31 cellular contexts compared by ENCODE assay signal in the genomic region with DNA sequence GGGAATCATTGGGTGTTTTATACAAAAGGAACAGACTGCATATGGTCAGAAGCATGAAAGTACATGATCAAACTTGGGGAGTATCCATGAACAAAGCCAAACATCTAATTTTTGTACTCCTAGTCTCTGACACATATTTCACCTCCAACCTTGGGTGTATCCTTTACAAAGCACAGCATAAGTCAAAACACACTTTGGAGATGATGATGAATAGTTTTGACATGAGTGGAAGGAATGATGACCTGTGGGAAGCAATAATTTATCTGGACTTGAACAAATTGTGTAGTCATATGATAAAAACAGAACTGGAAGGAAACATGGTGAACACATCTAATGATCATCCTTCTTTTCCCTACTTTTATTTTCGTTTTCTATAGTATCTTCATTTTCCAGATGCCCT.
DNase-seq lines count a peak whose midpoint lies in the region; FAIRE-seq and TF ChIP-seq lines count a peak whose summit lies in the region.
"Had no signal": no experiment of that assay in that cellular context is flagged by ENCODE, and none has a peak within 500 bp of the region (broad histone marks: within the 10 kb centered on the region; RNA-seq: fewer than 3 reads in every experiment).

No MANE protein-coding gene starts in this region.

- no peaks in the 10 kb centered on the region for H3K36me3 ChIP-seq in smooth muscle cell (ENCODE audit: low read depth)
- H3K36me3 ChIP-seq: heart right ventricle, MG63, vagina had no signal

- H3K27ac ChIP-seq in substantia nigra (ENCODE audit: low read depth, low read length, poor library complexity, severe bottlenecking) (no peak overlapping the region), smooth muscle cell (ENCODE audit: low read depth) (no peak overlapping the region)
- H3K27ac ChIP-seq: heart right ventricle, psoas muscle, vagina had no signal

- no peak overlapping the region for H2AFZ ChIP-seq in smooth muscle cell (ENCODE audit: low read depth)

- no peaks in the 10 kb centered on the region for H3F3A ChIP-seq in smooth muscle cell (ENCODE audit: low read depth)

- H3K79me2 ChIP-seq in smooth muscle cell (ENCODE audit: low read depth) = no peaks in the 10 kb centered on the region

- H3K4me1 ChIP-seq in smooth muscle cell (ENCODE audit: low read depth) = no peaks in the 10 kb centered on the region
- H3K4me1 ChIP-seq: psoas muscle, vagina had no signal

- DNase-seq in AG10803 (ENCODE audit: low read depth) (peak; percentile 1), NCI-H226 (peak; percentile 53), dermis blood vessel endothelial cell (peak; percentile 12), left kidney (ENCODE audit: low read depth, low spot score) (peak; percentile 2), substantia nigra (lab: John Stamatoyannopoulos, UW) (no peak), NCI-H748 treated with DMSO at 0.1 percent for 48 hours (lab: John Stamatoyannopoulos, UW) (no peak), smooth muscle cell (lab: John Stamatoyannopoulos, UW; ENCODE audit: unreplicated experiment) (no peak), frontal cortex (ENCODE audit: low spot score in 2 of 2) (no peak)
- DNase-seq: activated gamma-delta T cell; activated naive CD8-positive, alpha-beta T cell treated with anti-CD3 and anti-CD28 coated beads, Interleukin-2, amount 10 ng/mL, durations not matched to agents 7 days and 5 days; activated T-cell treated with anti-CD3 and anti-CD28 coated beads, Interleukin-2, amount 50 U/mL, for 24 hours; AML-193; CD4-positive, CD25-positive, alpha-beta regulatory T cell; DND-41; foreskin melanocyte; heart right ventricle; MG63; naive thymus-derived CD4-positive, alpha-beta T cell; NCI-H1417; NCI-H2029; NCI-H526; psoas muscle; SHP77; stimulated activated naive CD8-positive, alpha-beta T cell treated with anti-CD3 and anti-CD28 coated beads, Interleukin-15, amount 100 ng/mL, for 72 hours; T-helper 17 cell had no signal

- H3K4me3 ChIP-seq in AG10803 (ENCODE audit: low read length) (no peak overlapping the region), smooth muscle cell (no peak overlapping the region)
- H3K4me3 ChIP-seq: heart right ventricle, K562, MG63, psoas muscle, vagina had no signal

- no peak overlapping the region for H3K4me2 ChIP-seq in smooth muscle cell

- no peak overlapping the region for H3K9ac ChIP-seq in smooth muscle cell (ENCODE audit: low read depth)

- no peaks in the 10 kb centered on the region for H4K20me1 ChIP-seq in smooth muscle cell (ENCODE audit: low read depth)

- WGBS in smooth muscle cell (ENCODE audit: low lambda C conversion rate) = 92% methylated on average over 1 of the region's 1 CpG

- no peaks in the 10 kb centered on the region for H3K27me3 ChIP-seq in smooth muscle cell (ENCODE audit: low read depth)
- H3K27me3 ChIP-seq: MG63, vagina had no signal

- H3K9me3 ChIP-seq in smooth muscle cell (replicated peaks; ENCODE audit: low read depth) = no peaks in the 10 kb centered on the region
- H3K9me3 ChIP-seq: heart right ventricle, MG63, psoas muscle, vagina had no signal

- no peak for FAIRE-seq in frontal cortex (lab: Jason Lieb, UNC)
- FAIRE-seq: GM18507, H54, HTR-8/SVneo, K562, TTC549 had no signal

- no peak for TF ChIP-seq CTCF in AG10803 (conservative IDR thresholded peaks at IDR 0.05; ENCODE audit: low read length)
- no peak for TF ChIP-seq CTCF in smooth muscle cell (IDR thresholded peaks at IDR 0.05; ENCODE audit: borderline replicate concordance, insufficient read depth, poor library complexity, severe bottlenecking)

Comparison
In these comparisons a context has a peak if more than half of its experiments do, and no peak if none do; other contexts are left out.
1. DNase-seq: peak in AG10803 (single experiment), NCI-H226 (single experiment), dermis blood vessel endothelial cell (single experiment) and left kidney (single experiment); none in substantia nigra (0 of 49), NCI-H748 treated with DMSO at 0.1 percent for 48 hours (single experiment), smooth muscle cell (single experiment) and frontal cortex (0 of 2).